8 cellular contexts compared by ENCODE assay signal in genomic region chr13:26557393-26558073, GRCh38. TPM values are rescaled to one million over a fixed set of nuclear protein-coding genes. Genes with fewer than 3 reads are reported as not detected.
DNase-seq lines count a peak whose midpoint lies in the region; ATAC-seq, FAIRE-seq and TF ChIP-seq lines count a peak whose summit lies in the region.

Gene WASF3, plus strand, starts transcription at chr13:26557683. Its CDS starts 84,588 bp downstream, at chr13:26642271.

- peak within 1 kb of the TSS; percentile 72 for H3K9ac ChIP-seq in HepG2 (ENCODE audit: insufficient read depth, low read depth, low read length)

- H3K4me2 ChIP-seq in HepG2 (ENCODE audit: low read depth, low read length): peak within 1 kb of the TSS; percentile 69

- CTCF ChIA-PET in activated naive CD4-positive, alpha-beta T cell treated with anti-CD3 and anti-CD28 coated beads for 36 hours (lab: Charles Lee): interaction anchor here (0.7 to 0.9 kb wide), 2 partner anchors 64 to 364 kb away, joined by 3 read pairs; no protein-coding TSS in a partner anchor
- CTCF ChIA-PET in HepG2 (lab: Yijun Ruan, JAX; ENCODE audit: low intra/inter-chr PET ratio, low total read pairs): no interaction called here

- H3K27me3 Mint-ChIP-seq in activated naive CD4-positive, alpha-beta T cell treated with anti-CD3 and anti-CD28 coated beads for 36 hours (ENCODE audit: low read depth): peaks cover 36% of the 10 kb centered on the region

- H3K79me2 ChIP-seq in HepG2 (ENCODE audit: insufficient read depth, low read length): peaks cover 28% of the 10 kb centered on the region

- peaks cover 6% of the 10 kb centered on the region; the same call in 1 of the 2 replicates for H4K20me1 ChIP-seq in HepG2 (ENCODE audit: insufficient read depth, low read length)

- 49% methylated on average over 20 of the region's 94 CpGs for WGBS in HepG2 (ENCODE audit: low lambda C conversion rate)

- intact Hi-C loops in activated naive CD4-positive, alpha-beta T cell treated with anti-CD3 and anti-CD28 coated beads for 36 hours (cut with micrococcal nuclease): loop anchor here (2.0 kb wide), 1 partner anchor 371 kb away; no protein-coding TSS in a partner anchor
- intact Hi-C loops in HepG2 (cut with micrococcal nuclease; ENCODE audit: unreplicated experiment): no loop called here

- ATAC-seq in HG03025 (IDR thresholded peaks at IDR 0.05; ENCODE audit: low FRiP score, unreplicated experiment) (peak; percentile 89), HepG2 (peak; percentile 97)

- TF ChIP-seq POLR2A in HepG2 (IDR thresholded peaks at IDR 0.05; ENCODE audit: insufficient read depth in 1 of 2, low read depth in 2 of 2, low read length in 2 of 2): peak in 1 of 2 experiments; percentile 53; a peak in 2 of 4 replicates

- H3K27ac ChIP-seq in VCaP: peak within 1 kb of the TSS; percentile 93
- H3K27ac ChIP-seq in HepG2 (ENCODE audit: extremely low read length, insufficient read depth, low read length): peak within 1 kb of the TSS; percentile 44

- DNase-seq in activated naive CD4-positive, alpha-beta T cell treated with anti-CD3 and anti-CD28 coated beads for 36 hours: peak; percentile 56
- DNase-seq in activated naive CD4-positive, alpha-beta T cell treated with Interleukin-2 at 50 U/mL for 16 hours: no peak
- peak; percentile 22 for DNase-seq in NCI-H2029 treated with DMSO at 0.1 percent for 48 hours (lab: John Stamatoyannopoulos, UW)
- peak; percentile 98 for DNase-seq in ecto neural progenitor cell (ENCODE audit: low spot score)
- DNase-seq in HepG2 (ENCODE audit: low spot score): peak; percentile 73
- DNase-seq in stimulated activated CD4-positive, alpha-beta T cell treated with anti-CD3 and anti-CD28 coated beads, Interleukin-2, amount 100 ng/mL, for 24 hours: peak; percentile 27 to 61

- H3K36me3 ChIP-seq in HepG2 (replicated peaks in 1 of 2; ENCODE audit: control insufficient read depth in 1 of 2, insufficient read depth in 2 of 2, low read length in 2 of 2): no peaks in the 10 kb centered on the region

- FAIRE-seq in HepG2 (lab: Jason Lieb, UNC): no peak

- TF ChIP-seq EP300 in HepG2 (IDR thresholded peaks at IDR 0.05; ENCODE audit: low read depth in 2 of 2, low read length in 2 of 2) (no peak), HepG2 (CRISPR knock-in tag; IDR thresholded peaks at IDR 0.05; ENCODE audit: borderline replicate concordance) (no peak)

- H2AFZ ChIP-seq in HepG2 (ENCODE audit: low read length): peak within 1 kb of the TSS; percentile 79

- H3K27me3 ChIP-seq in HepG2 (ENCODE audit: control insufficient read depth in 1 of 2, insufficient read depth in 2 of 2, low read length in 2 of 2): peaks cover 0 to 11% of the 10 kb centered on the region in 2 experiments; a peak in 1 of 5 replicates

- H3K9me3 ChIP-seq in HepG2 (ENCODE audit: low read length): no peaks in the 10 kb centered on the region; the same call in 1 of the 2 replicates

- H3K36me3 Mint-ChIP-seq in activated naive CD4-positive, alpha-beta T cell treated with anti-CD3 and anti-CD28 coated beads for 36 hours (ENCODE audit: low read depth): peaks cover 2% of the 10 kb centered on the region

- peaks cover 37% of the 10 kb centered on the region for H3K4me1 ChIP-seq in HepG2 (ENCODE audit: insufficient read depth, low read length)

- H3K4me3 ChIP-seq in HepG2 (replicated peaks in 1 of 3; ENCODE audit: insufficient read depth in 1 of 3, low read depth in 2 of 3, low read length in 3 of 3): peak within 1 kb of the TSS; percentile 65 to 78 (median 72); a peak in 5 of 6 replicates

- H3K9me3 Mint-ChIP-seq in activated naive CD4-positive, alpha-beta T cell treated with anti-CD3 and anti-CD28 coated beads for 36 hours: peaks cover 2% of the 10 kb centered on the region

- H3K4me3 Mint-ChIP-seq in activated naive CD4-positive, alpha-beta T cell treated with anti-CD3 and anti-CD28 coated beads for 36 hours: peak within 1 kb of the TSS; percentile 43

- no TSS peak for BruUV-seq in HepG2 (replicated peaks; lab: Mats Ljungman, UMichigan)

- in situ Hi-C loops in HepG2 (cut with HindIII; ENCODE audit: extremely low pct_ligation_motif_present, low pct_unique_long_range_greater_than_20kb): no loop called here

- TF ChIP-seq RAD21 in HepG2 (CRISPR knock-in tag; IDR thresholded peaks at IDR 0.05): 0 out of 2 replicates have a peak, but pooled peaks have one; percentile 8

- POLR2A ChIA-PET in HepG2 (lab: Yijun Ruan, JAX): interaction anchor here (1.0 to 2.3 kb wide), 3 partner anchors 13 to 78 kb away, joined by 3 to 10 read pairs (median 4); no protein-coding TSS in a partner anchor

- H3K27ac Mint-ChIP-seq in activated naive CD4-positive, alpha-beta T cell treated with anti-CD3 and anti-CD28 coated beads for 36 hours: no peak within 1 kb of the TSS

- TF ChIP-seq CTCF in VCaP (conservative IDR thresholded peaks at IDR 0.05) (no peak; the same call in 1 of the 2 replicates), HepG2 (CRISPR knock-in tag; IDR thresholded peaks at IDR 0.05) (no peak)

- peaks cover 8% of the 10 kb centered on the region for H3K4me1 Mint-ChIP-seq in activated naive CD4-positive, alpha-beta T cell treated with anti-CD3 and anti-CD28 coated beads for 36 hours (ENCODE audit: low read depth)

TF ChIP-seq in HepG2, 621 proteins besides CTCF, POLR2A, EP300 and RAD21 (continues in another document):
- TF ChIP-seq RXRA (CRISPR knock-in tag; IDR thresholded peaks at IDR 0.05) (no peak), ZNF607 (CRISPR knock-in tag; IDR thresholded peaks at IDR 0.05; ENCODE audit: borderline replicate concordance) (no peak), PATZ1 (CRISPR knock-in tag; IDR thresholded peaks at IDR 0.05) (peak; percentile 67), PRDM10 (CRISPR knock-in tag; IDR thresholded peaks at IDR 0.05; ENCODE audit: low read depth) (no peak)

RNA-seq across cellular contexts. Expression of gene WASF3, which starts in this region (rescaled TPM):
- not detected for total RNA-seq in activated naive CD4-positive, alpha-beta T cell treated with anti-CD3 and anti-CD28 coated beads for 36 hours
- total RNA-seq in HepG2 (2016; rRNA removed; fragmentation: Illumina TruSeq; extraction: Trizol): 10.4 and 13.3 TPM in 2 replicates
- total RNA-seq in HepG2 (2016; cell fraction: cytosol; rRNA removed; fragmentation: Illumina TruSeq; extraction: Trizol; ENCODE audit: low read depth): 2.9 and 3.0 TPM in 2 replicates
- total RNA-seq in HepG2 (2016; cell fraction: insoluble cytoplasmic fraction; rRNA removed; fragmentation: Illumina TruSeq; extraction: Trizol): 10.6 and 10.8 TPM in 2 replicates
- total RNA-seq in HepG2 (2016; cell fraction: membrane; rRNA removed; fragmentation: Illumina TruSeq; extraction: Trizol): 17.8 and 19.7 TPM in 2 replicates
- total RNA-seq in HepG2 (2016; cell fraction: nucleus; rRNA removed; fragmentation: Illumina TruSeq; extraction: Trizol): 8.8 and 10.1 TPM in 2 replicates
- polyA plus RNA-seq in HepG2 (2011; rRNA removed): 12.1 and 17.2 TPM in 2 replicates
- 7.4 and 8.4 TPM in 2 replicates for polyA plus RNA-seq in HepG2 (2011; cell fraction: cytosol; rRNA removed)
- 8.3 and 8.8 TPM in 2 replicates for polyA plus RNA-seq in HepG2 (2011; cell fraction: nucleus; rRNA removed)
- 9.8 and 11.3 TPM in 2 replicates for polyA plus RNA-seq in HepG2 (2012)
- 2.2 and 2.4 TPM in 2 replicates for polyA plus RNA-seq in HepG2 (2016; cell fraction: cytosol; fragmentation: Illumina TruSeq; extraction: Trizol; ENCODE audit: low read depth)
- polyA plus RNA-seq in HepG2 (2016; cell fraction: insoluble cytoplasmic fraction; fragmentation: Illumina TruSeq; extraction: Trizol; ENCODE audit: low read depth): 12.6 and 14.8 TPM in 2 replicates
- polyA plus RNA-seq in HepG2 (2016; cell fraction: membrane; fragmentation: Illumina TruSeq; extraction: Trizol; ENCODE audit: low read depth): 12.2 and 13.4 TPM in 2 replicates
- polyA plus RNA-seq in HepG2 (2016; cell fraction: nucleus; fragmentation: Illumina TruSeq; extraction: Trizol; ENCODE audit: insufficient read depth, low read depth): 13.2 and 13.7 TPM in 2 replicates
- polyA minus RNA-seq in HepG2 (2011; rRNA and poly(A)+ RNA removed; ENCODE audit: low replicate concordance): 12.1 TPM in 1 of 2 replicates, not detected in the other
- 7.7 and 8.0 TPM in 2 replicates for polyA minus RNA-seq in HepG2 (2011; cell fraction: cytosol; rRNA and poly(A)+ RNA removed)
- 6.6 and 7.0 TPM in 2 replicates for polyA minus RNA-seq in HepG2 (2011; cell fraction: nucleus; rRNA and poly(A)+ RNA removed)

Comparison
In these comparisons a context has a peak if more than half of its experiments do, and no peak if none do; other contexts are left out.
1. Peak in DNase-seq in activated naive CD4-positive, alpha-beta T cell treated with anti-CD3 and anti-CD28 coated beads for 36 hours; RNA of the gene not detected or under 1 TPM.